In genomic region chr14:23632461-23633159, GRCh38 we compare ENCODE assay signal across 10 cellular contexts. TPM values are rescaled to one million over a fixed set of nuclear protein-coding genes. Genes with fewer than 3 reads are reported as not detected.
DNase-seq lines count a peak whose midpoint lies in the region; ATAC-seq and TF ChIP-seq lines count a peak whose summit lies in the region.
"Had no signal": no experiment of that assay in that cellular context is flagged by ENCODE, and none has a peak within 500 bp of the region (broad histone marks: within the 10 kb centered on the region; RNA-seq: fewer than 3 reads in every experiment).

No MANE protein-coding gene starts in this region.

- CTCF ChIA-PET in GM10248 (lab: Yijun Ruan, JAX), result interaction anchor here (0.7 to 7.1 kb wide), 75 partner anchors 9 to 676 kb away, joined by 3 to 119 read pairs (median 5); partner anchors contain the start of genes CARMIL3, CIDEB, DHRS4 and TINF2
- CTCF ChIA-PET in Panc1 (lab: Charles Lee), result interaction anchor here (0.6 to 3.4 kb wide), 8 partner anchors 9 to 421 kb away, joined by 3 to 17 read pairs (median 3); no protein-coding TSS in a partner anchor

- in situ Hi-C loops in Panc1 (cut with HindIII; ENCODE audit: low pct_unique_long_range_greater_than_20kb, low sequenced_read_pairs), result no loop called here

- H3K27me3 Mint-ChIP-seq in glutamatergic neuron (ENCODE audit: unreplicated experiment), result peaks cover 5% of the 10 kb centered on the region
- H3K27me3 Mint-ChIP-seq: activated CD4-positive, alpha-beta T cell treated with anti-CD3 and anti-CD28 coated beads for 36 hours had no signal

- no peaks in the 10 kb centered on the region for H3K36me3 Mint-ChIP-seq in glutamatergic neuron (ENCODE audit: unreplicated experiment)

- TF ChIP-seq CTCF in GM10248 (IDR thresholded peaks at IDR 0.05; ENCODE audit: control extremely low read depth, extremely low read depth, low read depth, missing control alignments) (no peak), Panc1 (IDR thresholded peaks at IDR 0.05) (no peak), glutamatergic neuron (IDR thresholded peaks at IDR 0.05; ENCODE audit: partially characterized antibody, unreplicated experiment) (no peak)

- H3K4me3 ChIP-seq in Panc1 (ENCODE audit: low read depth in 2 of 2, low read length in 2 of 2) (no peak overlapping the region), SJCRH30 (no peak overlapping the region)
- H3K4me3 ChIP-seq: SK-N-MC had no signal

- H3K4me1 ChIP-seq in Panc1 (ENCODE audit: control insufficient read depth, insufficient read depth, low read length) (peaks cover 3% of the 10 kb centered on the region), SJCRH30 (no peaks in the 10 kb centered on the region)

- intact Hi-C loops in Panc1 (cut with micrococcal nuclease; ENCODE audit: unreplicated experiment), result no loop called here
- intact Hi-C loops in sciatic nerve (cut with DNase I), result loop anchor here (10.0 kb wide), 1 partner anchor 272 kb away; no protein-coding TSS in a partner anchor

- peak; percentile 3 for DNase-seq in GM10248 (ENCODE audit: extremely low spot score)
- DNase-seq in Panc1 (ENCODE audit: low read depth, low spot score), result no peak
- DNase-seq in glutamatergic neuron, result no peak
- DNase-seq in sciatic nerve (ENCODE audit: low spot score), result no peak
- no peak for DNase-seq in amniotic stem cell (lab: John Stamatoyannopoulos, UW)
- DNase-seq in SJCRH30, result no peak
- DNase-seq: activated gamma-delta T cell had no signal

- POLR2A ChIA-PET in GM10248 (lab: Yijun Ruan, JAX) (no interaction called here), Panc1 (lab: Charles Lee) (no interaction called here)

- H3K27ac Mint-ChIP-seq in glutamatergic neuron (ENCODE audit: unreplicated experiment), result peak overlapping the region; percentile 93
- H3K27ac Mint-ChIP-seq: activated CD4-positive, alpha-beta T cell treated with anti-CD3 and anti-CD28 coated beads for 36 hours had no signal

- H3K27ac ChIP-seq in Panc1 (ENCODE audit: low read length) (no peak overlapping the region), SJCRH30 (no peak overlapping the region)
- H3K27ac ChIP-seq: SK-N-MC had no signal

- peak; percentile 36; the same call in 1 of the 2 replicates for ATAC-seq in Panc1
- ATAC-seq in sciatic nerve, result peak; percentile 45
- ATAC-seq in GM21360 (IDR thresholded peaks at IDR 0.05; ENCODE audit: unreplicated experiment), result no peak

- peaks cover 8% of the 10 kb centered on the region for H3K9me3 Mint-ChIP-seq in glutamatergic neuron (ENCODE audit: unreplicated experiment)

- H3K4me1 Mint-ChIP-seq in glutamatergic neuron (ENCODE audit: low read depth, unreplicated experiment), result peaks cover 18% of the 10 kb centered on the region

- peak overlapping the region; percentile 68 for H3K4me3 Mint-ChIP-seq in glutamatergic neuron (ENCODE audit: unreplicated experiment)
- H3K4me3 Mint-ChIP-seq: activated CD4-positive, alpha-beta T cell treated with anti-CD3 and anti-CD28 coated beads for 36 hours had no signal

- H3K27me3 ChIP-seq in Panc1 (ENCODE audit: control insufficient read depth, insufficient read depth, low read length) (no peaks in the 10 kb centered on the region), SJCRH30 (no peaks in the 10 kb centered on the region)

- BruUV-seq in Panc1 (replicated peaks; lab: Mats Ljungman, UMichigan), result no TSS peak

- H3K36me3 ChIP-seq in Panc1 (ENCODE audit: control insufficient read depth, insufficient read depth, low read length), result no peaks in the 10 kb centered on the region
- H3K36me3 ChIP-seq in SJCRH30, result no peaks in the 10 kb centered on the region

- no peaks in the 10 kb centered on the region for H3K9me3 ChIP-seq in Panc1 (ENCODE audit: control insufficient read depth, insufficient read depth, low read depth, low read length)
- no peaks in the 10 kb centered on the region for H3K9me3 ChIP-seq in SJCRH30 (replicated peaks)

RNA-seq across cellular contexts. Expression of gene DHRS2, which starts 3.6 kb away (rescaled TPM):
- 1.0 TPM for total RNA-seq in Panc1 (2021; ENCODE audit: unreplicated experiment)
- 0.42 TPM for polyA plus RNA-seq in Panc1 (2012; ENCODE audit: insufficient read length)
- total RNA-seq in glutamatergic neuron (ENCODE audit: unreplicated experiment), result 0.42 TPM
- total RNA-seq in sciatic nerve, result not detected
- total RNA-seq in SJCRH30 (2014; rRNA removed; shearing (Covaris generic)), result 0.84 and 0.99 TPM in 2 replicates

RNA-seq across cellular contexts. Expression of gene JPH4, which starts 54.0 kb away (rescaled TPM):
- 0.05 TPM for total RNA-seq in Panc1 (2021; ENCODE audit: unreplicated experiment)
- not detected for polyA plus RNA-seq in Panc1 (2012; ENCODE audit: insufficient read length)
- total RNA-seq in glutamatergic neuron (ENCODE audit: unreplicated experiment), result 52.7 TPM
- total RNA-seq in sciatic nerve, result 0.85 TPM
- total RNA-seq in SJCRH30 (2014; rRNA removed; shearing (Covaris generic)), result 0.10 TPM in 2 replicates
- total RNA-seq: activated CD4-positive, alpha-beta T cell treated with anti-CD3 and anti-CD28 coated beads for 36 hours had no signal

Comparison
In these comparisons a context has a peak if more than half of its experiments do, and no peak if none do; other contexts are left out.
1. RNA of gene JPH4, which starts 54.0 kb away (total RNA-seq): 52.7 TPM in glutamatergic neuron (single experiment); 0.85 TPM in sciatic nerve (single experiment), 0.10 TPM in SJCRH30 and 0.05 TPM in Panc1 (single experiment); every median in the first group is over 10 times any median in the second.